In genomic region chr17:40329981-40330794, GRCh38 we compare ENCODE assay signal across 1 cellular context.
A peak's percentile ranks its signal among the peaks of the same experiment; 100 is the strongest.
TF ChIP-seq lines count a peak whose summit lies in the region.

No MANE protein-coding gene starts in this region.

TF ChIP-seq in HEK293, 187 proteins besides CTCF, POLR2A, EP300 and RAD21 (continued from another document):
- 0 out of 2 replicates have a peak, but pooled peaks have one; percentile 24 for TF ChIP-seq HIC1 (tag by site-specific recombination; IDR thresholded peaks at IDR 0.05)
- no peak for TF ChIP-seq ZNF513 (tag by site-specific recombination; IDR thresholded peaks at IDR 0.05)
- peak; percentile 86 for TF ChIP-seq GLIS1 (tag by site-specific recombination; IDR thresholded peaks at IDR 0.05)
- peak; percentile 78 for TF ChIP-seq ZNF398 (tag by site-specific recombination; IDR thresholded peaks at IDR 0.05)
- TF ChIP-seq ZEB2 (tag by site-specific recombination; IDR thresholded peaks at IDR 0.05) = no peak
- no peak for TF ChIP-seq ZNF324 (tag by site-specific recombination; IDR thresholded peaks at IDR 0.05)
- no peak for TF ChIP-seq ATF2 (tag by site-specific recombination; IDR thresholded peaks at IDR 0.05; ENCODE audit: low read depth)
- TF ChIP-seq ZIC2 (tag by site-specific recombination; IDR thresholded peaks at IDR 0.05) = peak; percentile 69
- no peak for TF ChIP-seq ZNF202 (tag by site-specific recombination; IDR thresholded peaks at IDR 0.05; ENCODE audit: borderline replicate concordance)
- no peak for TF ChIP-seq BCL11B (tag by site-specific recombination; IDR thresholded peaks at IDR 0.05; ENCODE audit: low read depth)
- TF ChIP-seq ZFP37 (tag by site-specific recombination; IDR thresholded peaks at IDR 0.05) = no peak
- TF ChIP-seq ZNF645 (tag by site-specific recombination; IDR thresholded peaks at IDR 0.05) = no peak
- TF ChIP-seq EGR2 (tag by site-specific recombination; IDR thresholded peaks at IDR 0.05; ENCODE audit: low read depth) = peak; percentile 97
- TF ChIP-seq ZNF341 (tag by site-specific recombination; IDR thresholded peaks at IDR 0.05; ENCODE audit: low read depth) = peak; percentile 91
- TF ChIP-seq ZNF132 (tag by site-specific recombination; IDR thresholded peaks at IDR 0.05; ENCODE audit: borderline replicate concordance) = no peak
- TF ChIP-seq PRDM10 (tag by site-specific recombination; IDR thresholded peaks at IDR 0.05) = peak; percentile 30
- TF ChIP-seq ZNF600 (tag by site-specific recombination; IDR thresholded peaks at IDR 0.05) = 0 out of 2 replicates have a peak, but pooled peaks have one; percentile 40
- TF ChIP-seq ZNF10 (tag by site-specific recombination; IDR thresholded peaks at IDR 0.05) = 0 out of 2 replicates have a peak, but pooled peaks have one; percentile 29
- TF ChIP-seq ZNF214 (tag by site-specific recombination; IDR thresholded peaks at IDR 0.05; ENCODE audit: borderline replicate concordance) = no peak
- no peak for TF ChIP-seq ZNF707 (tag by site-specific recombination; IDR thresholded peaks at IDR 0.05)
- TF ChIP-seq ZNF248 (tag by site-specific recombination; IDR thresholded peaks at IDR 0.05) = no peak
- no peak for TF ChIP-seq AEBP2 (tag by site-specific recombination; IDR thresholded peaks at IDR 0.05; ENCODE audit: borderline replicate concordance)
- TF ChIP-seq GLIS2 (tag by site-specific recombination; IDR thresholded peaks at IDR 0.05) = peak; percentile 47
- TF ChIP-seq KLF9 (tag by site-specific recombination; IDR thresholded peaks at IDR 0.05; ENCODE audit: low read depth) = no peak
- TF ChIP-seq ZNF670 (tag by site-specific recombination; IDR thresholded peaks at IDR 0.05; ENCODE audit: low read depth) = no peak
- TF ChIP-seq ZSCAN23 (tag by site-specific recombination; IDR thresholded peaks at IDR 0.05) = no peak
- no peak for TF ChIP-seq ZNF610 (tag by site-specific recombination; IDR thresholded peaks at IDR 0.05; ENCODE audit: borderline replicate concordance)
- no peak for TF ChIP-seq KLF7 (tag by site-specific recombination; IDR thresholded peaks at IDR 0.05; ENCODE audit: borderline replicate concordance)
- TF ChIP-seq ZBTB48 (tag by site-specific recombination; IDR thresholded peaks at IDR 0.05) = 0 out of 2 replicates have a peak, but pooled peaks have one; percentile 48
- TF ChIP-seq RBAK (tag by site-specific recombination; IDR thresholded peaks at IDR 0.05) = no peak
- no peak for TF ChIP-seq ZNF174 (tag by site-specific recombination; IDR thresholded peaks at IDR 0.05)
